18 cellular contexts compared by ENCODE assay signal in genomic region chr10:69911571-69912528, GRCh38.
A peak's percentile ranks its signal among the peaks of the same experiment; 100 is the strongest.
DNase-seq lines count a peak whose midpoint lies in the region; ATAC-seq, FAIRE-seq and TF ChIP-seq lines count a peak whose summit lies in the region.
"Had no signal": no experiment of that assay in that cellular context is flagged by ENCODE, and none has a peak within 500 bp of the region (broad histone marks: within the 10 kb centered on the region; RNA-seq: fewer than 3 reads in every experiment).

No MANE protein-coding gene starts in this region.

- no peak overlapping the region for H3K4me3 Mint-ChIP-seq in brain
- H3K4me3 Mint-ChIP-seq: activated CD4-positive, alpha-beta T cell treated with anti-CD3 and anti-CD28 coated beads for 36 hours; activated T-helper 1 cell treated with anti-CD3 and anti-CD28 coated beads, Interleukin-12 subunit alpha, Interleukin-12 subunit beta, Interleukin-2, Interleukin-4 antibody, amounts not matched to agents 30 ng/mL and 10 ng/mL and 1 ng/mL, durations not matched to agents 14 hours and 24 hours and 36 hours; immature natural killer cell had no signal

- peak overlapping the region in 4 of 5 experiments; percentile 20 to 58 (median 24) for H3K27ac Mint-ChIP-seq in brain
- H3K27ac Mint-ChIP-seq: activated CD4-positive, alpha-beta T cell treated with anti-CD3 and anti-CD28 coated beads for 36 hours; activated T-helper 1 cell treated with anti-CD3 and anti-CD28 coated beads, Interleukin-12 subunit alpha, Interleukin-12 subunit beta, Interleukin-2, Interleukin-4 antibody, amounts not matched to agents 30 ng/mL and 10 ng/mL and 1 ng/mL, durations not matched to agents 14 hours and 24 hours and 36 hours; immature natural killer cell had no signal

- no peaks in the 10 kb centered on the region for H3K79me2 ChIP-seq in HepG2 (ENCODE audit: insufficient read depth, low read length)

- peaks cover 0 to 4% (median 0%) of the 10 kb centered on the region in 5 experiments for H3K9me3 Mint-ChIP-seq in brain
- H3K9me3 Mint-ChIP-seq: activated T-helper 1 cell treated with anti-CD3 and anti-CD28 coated beads, Interleukin-12 subunit alpha, Interleukin-12 subunit beta, Interleukin-2, Interleukin-4 antibody, amounts not matched to agents 30 ng/mL and 10 ng/mL and 1 ng/mL, durations not matched to agents 14 hours and 24 hours and 36 hours; immature natural killer cell had no signal

- DNase-seq in A673 (ENCODE audit: low spot score) (no peak), heart right ventricle (no peak), psoas muscle (peak in 1 of 2 donors; percentile 66), NCI-H1417 (lab: John Stamatoyannopoulos, UW) (no peak), HepG2 (ENCODE audit: low spot score) (no peak), NOMO-1 treated with dmso at 0.1 percent for 144 hours (lab: John Stamatoyannopoulos, UW; ENCODE audit: unreplicated experiment) (no peak)
- DNase-seq in activated T-cell treated with anti-CD3 and anti-CD28 coated beads, Interleukin-2, amount 50 U/mL, for 1 hour, result no peak
- DNase-seq: activated CD4-positive, alpha-beta T cell treated with anti-CD3 and anti-CD28 coated beads for 36 hours; immature natural killer cell; NCI-H1048; PC-9; trophoblast cell had no signal

- no peaks in the 10 kb centered on the region for H3K9me3 ChIP-seq in A673 (ENCODE audit: low read depth, low read length, poor library complexity, severe bottlenecking)
- H3K9me3 ChIP-seq in heart right ventricle, result no peaks in the 10 kb centered on the region
- no peaks in the 10 kb centered on the region for H3K9me3 ChIP-seq in psoas muscle
- H3K9me3 ChIP-seq in HepG2 (ENCODE audit: low read length), result no peaks in the 10 kb centered on the region
- H3K9me3 ChIP-seq: body of pancreas had no signal

- no peaks in the 10 kb centered on the region for H3K36me3 ChIP-seq in A673 (ENCODE audit: insufficient read depth, low read length, poor library complexity, severe bottlenecking)
- H3K36me3 ChIP-seq in heart right ventricle, result no peaks in the 10 kb centered on the region
- H3K36me3 ChIP-seq in psoas muscle (ENCODE audit: insufficient read depth in 1 of 2, low read depth in 1 of 2), result no peaks in the 10 kb centered on the region
- H3K36me3 ChIP-seq in HepG2 (replicated peaks in 1 of 2; ENCODE audit: control insufficient read depth in 1 of 2, insufficient read depth in 2 of 2, low read length in 2 of 2), result no peaks in the 10 kb centered on the region

- TF ChIP-seq POLR2A in HepG2 (IDR thresholded peaks at IDR 0.05; ENCODE audit: insufficient read depth in 1 of 2, low read depth in 2 of 2, low read length in 2 of 2), result no peak

- no peak overlapping the region for H3K9ac ChIP-seq in HepG2 (ENCODE audit: insufficient read depth, low read depth, low read length)

- H3K4me2 ChIP-seq in HepG2 (ENCODE audit: low read depth, low read length), result no peak overlapping the region
- H3K4me2 ChIP-seq: PC-9 had no signal

- CTCF ChIA-PET in A673 (lab: Charles Lee) (interaction anchor here (0.6 to 1.1 kb wide), 3 partner anchors 22 to 267 kb away, joined by 3 to 5 read pairs (median 5); no protein-coding TSS in a partner anchor), HepG2 (lab: Yijun Ruan, JAX; ENCODE audit: low intra/inter-chr PET ratio, low total read pairs) (no interaction called here)

- H3K4me1 Mint-ChIP-seq in brain, result peaks cover 41% of the 10 kb centered on the region
- H3K4me1 Mint-ChIP-seq: activated CD4-positive, alpha-beta T cell treated with anti-CD3 and anti-CD28 coated beads for 36 hours; immature natural killer cell had no signal

- no peaks in the 10 kb centered on the region for H4K20me1 ChIP-seq in HepG2 (ENCODE audit: insufficient read depth, low read length)

- peaks cover 6% of the 10 kb centered on the region for H3K27me3 Mint-ChIP-seq in brain

- no peak for TF ChIP-seq RAD21 in HepG2 (CRISPR knock-in tag; IDR thresholded peaks at IDR 0.05)

- H3K27me3 ChIP-seq in A673 (replicated peaks; ENCODE audit: insufficient read depth, low read depth, low read length, poor library complexity), result no peaks in the 10 kb centered on the region
- H3K27me3 ChIP-seq in heart right ventricle, result peaks cover 0 to 6% (median 0%) of the 10 kb centered on the region in 7 donors
- H3K27me3 ChIP-seq in psoas muscle (ENCODE audit: insufficient read depth in 3 of 3, low read length in 2 of 3), result no peaks in the 10 kb centered on the region
- peaks cover 4 to 33% of the 10 kb centered on the region in 2 experiments; a peak in 4 of 5 replicates for H3K27me3 ChIP-seq in HepG2 (ENCODE audit: control insufficient read depth in 1 of 2, insufficient read depth in 2 of 2, low read length in 2 of 2)
- H3K27me3 ChIP-seq: body of pancreas had no signal

- FAIRE-seq in HepG2 (lab: Jason Lieb, UNC), result no peak
- FAIRE-seq: D721Med had no signal

- POLR2A ChIA-PET in A673 (lab: Charles Lee; ENCODE audit: low non-redundant PET), result no interaction called here
- POLR2A ChIA-PET in HepG2 (lab: Yijun Ruan, JAX), result no interaction called here

- WGBS in heart right ventricle, 2 donors, result 53 to 64% methylated on average over 18 of the region's 18 CpGs
- 37 to 68% (median 50%) methylated on average over 18 of the region's 18 CpGs for WGBS in psoas muscle, 3 donors
- 30% methylated on average over 15 of the region's 18 CpGs for WGBS in HepG2 (ENCODE audit: low lambda C conversion rate)

- no peak overlapping the region for H2AFZ ChIP-seq in HepG2 (ENCODE audit: low read length)
- H2AFZ ChIP-seq: PC-9 had no signal

- intact Hi-C loops in A673 (cut with micrococcal nuclease; ENCODE audit: unreplicated experiment), result loop anchor here (5.0 kb wide), 2 partner anchors 215 to 395 kb away; no protein-coding TSS in a partner anchor
- intact Hi-C loops in heart right ventricle (cut with DNase I), result loop anchor here (1.0 to 10.0 kb wide), 9 partner anchors 107 to 265 kb away; partner anchors contain the start of gene COL13A1 (in 7 of the 10)
- intact Hi-C loops in psoas muscle (cut with DNase I), result loop anchor here (5.0 to 10.0 kb wide), 3 partner anchors 127 to 265 kb away; no protein-coding TSS in a partner anchor
- intact Hi-C loops in HepG2 (cut with micrococcal nuclease; ENCODE audit: unreplicated experiment), result loop anchor here (10.0 kb wide), 2 partner anchors 167 to 267 kb away; no protein-coding TSS in a partner anchor

- peaks cover 33% of the 10 kb centered on the region for H3K4me1 ChIP-seq in A673 (ENCODE audit: insufficient read depth, low read length, poor library complexity, severe bottlenecking)
- H3K4me1 ChIP-seq in heart right ventricle, result peaks cover 0 to 33% (median 19%) of the 10 kb centered on the region in 9 donors
- H3K4me1 ChIP-seq in psoas muscle, result peaks cover 18% of the 10 kb centered on the region
- H3K4me1 ChIP-seq in HepG2 (ENCODE audit: insufficient read depth, low read length), result no peaks in the 10 kb centered on the region

- ATAC-seq in heart right ventricle, result peak in 7 of 8 donors; percentile 49 to 78 (median 64)
- peak in 3 of 4 donors; percentile 35 to 86 (median 68) for ATAC-seq in psoas muscle
- ATAC-seq in HepG2, result no peak
- ATAC-seq: activated CD4-positive, alpha-beta T cell treated with anti-CD3 and anti-CD28 coated beads for 36 hours; esophagus mucosa had no signal

- H3K27ac ChIP-seq in A673 (ENCODE audit: low read depth, low read length, poor library complexity, severe bottlenecking) (peak overlapping the region; percentile 48), heart right ventricle (no peak overlapping the region), psoas muscle (no peak overlapping the region), HepG2 (ENCODE audit: extremely low read length, insufficient read depth, low read length) (no peak overlapping the region)
- H3K27ac ChIP-seq: PC-9 had no signal

- TF ChIP-seq EP300 in HepG2 (IDR thresholded peaks at IDR 0.05; ENCODE audit: low read depth in 2 of 2, low read length in 2 of 2) (no peak), HepG2 (CRISPR knock-in tag; IDR thresholded peaks at IDR 0.05; ENCODE audit: borderline replicate concordance) (no peak)

- TF ChIP-seq CTCF in A673 (conservative IDR thresholded peaks at IDR 0.05; ENCODE audit: low read depth, low read length), result no peak
- TF ChIP-seq CTCF in brain (conservative IDR thresholded peaks at IDR 0.05), result no peak
- TF ChIP-seq CTCF in heart right ventricle (IDR thresholded peaks at IDR 0.05), result no peak
- no peak for TF ChIP-seq CTCF in psoas muscle (IDR thresholded peaks at IDR 0.05)
- no peak for TF ChIP-seq CTCF in HepG2 (CRISPR knock-in tag; IDR thresholded peaks at IDR 0.05)

- BruUV-seq in A673 (replicated peaks; lab: Mats Ljungman, UMichigan), result no TSS peak
- BruUV-seq in HepG2 (replicated peaks; lab: Mats Ljungman, UMichigan), result no TSS peak

- H3K4me3 ChIP-seq in A673 (ENCODE audit: low read depth, low read length, poor library complexity, severe bottlenecking), result no peak overlapping the region
- no peak overlapping the region for H3K4me3 ChIP-seq in heart right ventricle
- H3K4me3 ChIP-seq in psoas muscle, result no peak overlapping the region
- H3K4me3 ChIP-seq in HepG2 (replicated peaks in 1 of 3; ENCODE audit: insufficient read depth in 1 of 3, low read depth in 2 of 3, low read length in 3 of 3), result no peak overlapping the region
- H3K4me3 ChIP-seq: body of pancreas, PC-9, skin epidermis had no signal

- in situ Hi-C loops in HepG2 (cut with HindIII; ENCODE audit: extremely low pct_ligation_motif_present, low pct_unique_long_range_greater_than_20kb), result no loop called here

- H3K36me3 Mint-ChIP-seq in brain, result no peaks in the 10 kb centered on the region

TF ChIP-seq in HepG2, 621 proteins besides CTCF, POLR2A, EP300 and RAD21 (continues in another document):
- TF ChIP-seq SIX4 (CRISPR knock-in tag; IDR thresholded peaks at IDR 0.05), result no peak
- TF ChIP-seq MXD3 (CRISPR knock-in tag; IDR thresholded peaks at IDR 0.05), result no peak
